In the genomic region with DNA sequence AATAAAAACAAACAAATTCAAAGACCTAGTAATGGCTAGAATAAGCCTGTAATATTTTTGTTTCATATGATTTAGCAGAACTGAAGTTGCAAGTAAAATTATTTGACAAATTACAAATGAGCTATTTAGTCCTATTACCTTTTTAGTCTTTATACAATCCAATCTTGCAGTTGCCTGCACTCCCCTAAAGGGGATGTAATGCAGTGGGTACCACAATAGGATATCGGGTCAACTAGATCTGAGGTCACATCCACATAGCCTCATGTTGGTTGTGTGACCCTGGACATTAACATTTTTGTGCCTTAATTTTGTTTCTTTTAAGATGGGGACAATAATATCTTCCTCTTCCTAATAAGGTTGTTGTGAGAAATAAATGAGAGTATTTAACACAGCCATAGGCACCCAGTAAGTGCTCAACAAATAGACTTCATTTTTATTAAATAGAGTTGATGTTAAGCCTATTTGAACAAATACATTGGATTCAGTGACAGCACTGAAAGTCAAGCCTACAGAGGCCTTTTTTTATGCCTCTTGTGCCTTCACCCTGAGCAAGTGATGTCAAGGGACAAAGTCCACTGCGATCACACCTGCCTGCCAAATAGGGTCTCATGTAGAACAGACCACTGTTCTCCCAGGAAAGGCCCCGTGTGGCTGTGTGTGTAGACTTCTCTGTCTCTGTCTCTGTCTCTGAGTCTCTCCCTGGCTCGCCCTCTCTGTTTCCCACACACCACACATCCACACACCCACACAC, we compare ENCODE assay signal across 16 cellular contexts.
DNase-seq lines count a peak whose midpoint lies in the region; FAIRE-seq and TF ChIP-seq lines count a peak whose summit lies in the region.
"Had no signal": no experiment of that assay in that cellular context is flagged by ENCODE, and none has a peak within 500 bp of the region (broad histone marks: within the 10 kb centered on the region; RNA-seq: fewer than 3 reads in every experiment).

No MANE protein-coding gene starts in this region.

- FAIRE-seq in kidney (lab: Jason Lieb, UNC) = no peak

- H3K27ac ChIP-seq in kidney (ENCODE audit: low read depth in 2 of 2, low read length in 2 of 2) = no peak overlapping the region
- H3K27ac ChIP-seq: GM23248 had no signal

- intact Hi-C loops in kidney (cut with DNase I) = no loop called here
- intact Hi-C loops in MCF 10A (cut with micrococcal nuclease) = no loop called here

- no peak overlapping the region for H3K9ac ChIP-seq in kidney (ENCODE audit: low read length in 2 of 2)
- H3K9ac ChIP-seq: GM23248 had no signal

- CTCF ChIA-PET in MCF 10A (lab: Yijun Ruan, JAX) = interaction anchor here (0.7 kb wide), 1 partner anchor 497 kb away, joined by 3 read pairs; no protein-coding TSS in a partner anchor

- no peak for TF ChIP-seq CTCF in kidney (IDR thresholded peaks at IDR 0.05; ENCODE audit: borderline replicate concordance, extremely low read depth, insufficient read depth)
- peak; percentile 23 for TF ChIP-seq CTCF in progenitor cell of endocrine pancreas (IDR thresholded peaks at IDR 0.05; ENCODE audit: unreplicated experiment)
- TF ChIP-seq CTCF in MCF 10A (IDR thresholded peaks at IDR 0.05; ENCODE audit: unreplicated experiment) = no peak

- no peak overlapping the region for H3K27ac Mint-ChIP-seq in progenitor cell of endocrine pancreas
- H3K27ac Mint-ChIP-seq in MCF 10A (ENCODE audit: low read depth, unreplicated experiment) = no peak overlapping the region
- H3K27ac Mint-ChIP-seq: CD14-positive monocyte had no signal

- no peaks in the 10 kb centered on the region for H3K4me1 ChIP-seq in kidney (ENCODE audit: control insufficient read depth in 1 of 2, insufficient read depth in 1 of 2, low read depth in 1 of 2, low read length in 2 of 2)

- POLR2A ChIA-PET in MCF 10A (lab: Yijun Ruan, JAX) = no interaction called here

- H3K4me1 Mint-ChIP-seq in progenitor cell of endocrine pancreas (ENCODE audit: low read depth) (peaks cover 3% of the 10 kb centered on the region), MCF 10A (ENCODE audit: insufficient read depth, unreplicated experiment) (peaks cover 6% of the 10 kb centered on the region)

- BruUV-seq in MCF 10A (replicated peaks; lab: Mats Ljungman, UMichigan) = no TSS peak

- DNase-seq in DMS53 treated with DMSO at 0.1 percent for 48 hours (lab: John Stamatoyannopoulos, UW; ENCODE audit: unreplicated experiment) = peak; percentile 62
- peak; percentile 40 to 71 for DNase-seq in NCI-H526 (lab: John Stamatoyannopoulos, UW)
- peak; percentile 10 for DNase-seq in kidney
- no peak for DNase-seq in progenitor cell of endocrine pancreas (ENCODE audit: low spot score, unreplicated experiment)
- DNase-seq in activated CD4-positive, alpha-beta T cell treated with anti-CD3 and anti-CD28 coated beads for 1 hour = no peak
- DNase-seq in iPS-NIHi7 (ENCODE audit: extremely low spot score) = no peak
- DNase-seq in activated CD4-positive, alpha-beta T cell treated with anti-CD3 and anti-CD28 coated beads for 4 hours = no peak
- DNase-seq in MCF 10A (ENCODE audit: unreplicated experiment) = no peak
- DNase-seq: COR-L47, GM23248, KBM-7, NCI-H1092, NCI-H2081 treated with DMSO at 0.1 percent for 48 hours, NCI-H524, RPMI8226 had no signal

- no peak overlapping the region for H3K4me3 ChIP-seq in kidney (ENCODE audit: low read length in 2 of 2)
- H3K4me3 ChIP-seq: GM23248 had no signal

- no peaks in the 10 kb centered on the region for H3K36me3 Mint-ChIP-seq in progenitor cell of endocrine pancreas (ENCODE audit: insufficient read depth)
- H3K36me3 Mint-ChIP-seq in MCF 10A (ENCODE audit: insufficient read depth, unreplicated experiment) = no peaks in the 10 kb centered on the region
- H3K36me3 Mint-ChIP-seq: CD14-positive monocyte had no signal

- H3K36me3 ChIP-seq in kidney (ENCODE audit: control insufficient read depth in 1 of 2, insufficient read depth in 2 of 2, low read length in 2 of 2) = no peaks in the 10 kb centered on the region

- no peaks in the 10 kb centered on the region for H3K9me3 Mint-ChIP-seq in progenitor cell of endocrine pancreas (ENCODE audit: low read depth)
- no peaks in the 10 kb centered on the region for H3K9me3 Mint-ChIP-seq in MCF 10A (ENCODE audit: unreplicated experiment)

- H3K27me3 Mint-ChIP-seq in progenitor cell of endocrine pancreas (no peaks in the 10 kb centered on the region), MCF 10A (ENCODE audit: insufficient read depth, unreplicated experiment) (no peaks in the 10 kb centered on the region)

- no peaks in the 10 kb centered on the region for H3K9me3 ChIP-seq in kidney (ENCODE audit: control insufficient read depth in 1 of 2, low read length in 2 of 2)

- H3K4me3 Mint-ChIP-seq in progenitor cell of endocrine pancreas (ENCODE audit: low read depth) (no peak overlapping the region), MCF 10A (ENCODE audit: unreplicated experiment) (no peak overlapping the region)
- H3K4me3 Mint-ChIP-seq: CD14-positive monocyte had no signal

Comparison
In these comparisons a context has a peak if more than half of its experiments do, and no peak if none do; other contexts are left out.
1. DNase-seq: peak in DMS53 treated with DMSO at 0.1 percent for 48 hours (single experiment), NCI-H526 (2 of 2) and kidney (single experiment); none in progenitor cell of endocrine pancreas (single experiment), activated CD4-positive, alpha-beta T cell treated with anti-CD3 and anti-CD28 coated beads for 1 hour (single experiment), iPS-NIHi7 (single experiment), activated CD4-positive, alpha-beta T cell treated with anti-CD3 and anti-CD28 coated beads for 4 hours (0 of 2) and MCF 10A (single experiment).